8 cellular contexts compared by ENCODE assay signal in genomic region chrX:47145408-47146120, GRCh38. TPM values are rescaled to one million over a fixed set of nuclear protein-coding genes. Genes with fewer than 3 reads are reported as not detected.
DNase-seq lines count a peak whose midpoint lies in the region; ATAC-seq, FAIRE-seq and TF ChIP-seq lines count a peak whose summit lies in the region.

No MANE protein-coding gene starts in this region.

- POLR2A ChIA-PET in endothelial cell of umbilical vein (lab: Charles Lee) = interaction anchor here (0.6 to 1.6 kb wide), 2 partner anchors 10 to 386 kb away, joined by 3 to 4 read pairs; no protein-coding TSS in a partner anchor
- POLR2A ChIA-PET in naive thymus-derived CD4-positive, alpha-beta T cell (lab: Charles Lee) = interaction anchor here (0.8 to 2.8 kb wide), 12 partner anchors 11 to 1812 kb away, joined by 3 to 33 read pairs (median 3); partner anchors contain the start of genes CDK16, ELK1, OTUD5 and USP11

- intact Hi-C loops in endothelial cell of umbilical vein (cut with micrococcal nuclease) (loop anchor here (1.0 kb wide), 1 partner anchor 16 kb away; no protein-coding TSS in a partner anchor), posterior vena cava (cut with DNase I) (no loop called here)
- intact Hi-C loops in naive thymus-derived CD4-positive, alpha-beta T cell (cut with micrococcal nuclease) = loop anchor here (1.0 to 10.0 kb wide), 12 partner anchors 16 to 879 kb away; partner anchors contain the start of genes RP2 (in 2 of the 2), UXT (in 2 of the 2), ZNF674 (in 2 of the 2) and CDK16 (in 1 of the 2)

- no peak for TF ChIP-seq CTCF in RWPE2 (IDR thresholded peaks at IDR 0.05; ENCODE audit: poor library complexity, severe bottlenecking)
- no peak for TF ChIP-seq CTCF in endothelial cell of umbilical vein (IDR thresholded peaks at IDR 0.05; ENCODE audit: extremely low read depth in 1 of 2, insufficient read depth in 1 of 2, low read depth in 1 of 2, low read length in 2 of 2)

- peak overlapping the region; percentile 93 to 99 (median 96) for H3K27ac Mint-ChIP-seq in naive thymus-derived CD4-positive, alpha-beta T cell

- peak overlapping the region; percentile 92 to 99 (median 96) for H3K4me3 Mint-ChIP-seq in naive thymus-derived CD4-positive, alpha-beta T cell

- H3K36me3 Mint-ChIP-seq in naive thymus-derived CD4-positive, alpha-beta T cell = peaks cover 0 to 33% (median 26%) of the 10 kb centered on the region in 5 donors

- FAIRE-seq in endothelial cell of umbilical vein (lab: Jason Lieb, UNC) = peak; percentile 54

- peak overlapping the region; percentile 87 for H3K4me2 ChIP-seq in endothelial cell of umbilical vein (ENCODE audit: insufficient read depth, low read length)

- peaks cover 10% of the 10 kb centered on the region; the same call in 1 of the 2 replicates for H3K36me3 ChIP-seq in RWPE2 (ENCODE audit: low read depth)
- H3K36me3 ChIP-seq in endothelial cell of umbilical vein (ENCODE audit: control insufficient read depth in 2 of 2, extremely low read depth in 1 of 2, insufficient read depth in 2 of 2, low read length in 2 of 2) = peaks cover 0 to 7% of the 10 kb centered on the region in 2 experiments
- H3K36me3 ChIP-seq in naive thymus-derived CD4-positive, alpha-beta T cell (ENCODE audit: control insufficient read depth in 2 of 3, insufficient read depth in 3 of 3, low read length in 3 of 3) = peaks cover 0 to 21% (median 0%) of the 10 kb centered on the region in 3 experiments

- H4K20me1 ChIP-seq in endothelial cell of umbilical vein (replicated peaks; ENCODE audit: control insufficient read depth, extremely low read depth, insufficient read depth, low read length) = no peaks in the 10 kb centered on the region

- no peaks in the 10 kb centered on the region for H3K9me3 ChIP-seq in RWPE2 (ENCODE audit: severe bottlenecking)
- H3K9me3 ChIP-seq in endothelial cell of umbilical vein (replicated peaks; ENCODE audit: control insufficient read depth, insufficient read depth, low read length) = no peaks in the 10 kb centered on the region
- no peaks in the 10 kb centered on the region for H3K9me3 ChIP-seq in naive thymus-derived CD4-positive, alpha-beta T cell (ENCODE audit: control insufficient read depth in 2 of 3, low read length in 3 of 3)

- H3K4me1 ChIP-seq in RWPE2 (ENCODE audit: insufficient read depth, poor library complexity, severe bottlenecking) (no peaks in the 10 kb centered on the region), endothelial cell of umbilical vein (ENCODE audit: control insufficient read depth, extremely low read depth, insufficient read depth, low read length) (peaks cover 17% of the 10 kb centered on the region)
- H3K4me1 ChIP-seq in naive thymus-derived CD4-positive, alpha-beta T cell (ENCODE audit: control insufficient read depth in 2 of 2, insufficient read depth in 2 of 2, low read length in 2 of 2) = peaks cover 6 to 12% of the 10 kb centered on the region in 2 donors

- H3K4me3 ChIP-seq in RWPE2 (ENCODE audit: severe bottlenecking) (peak overlapping the region; percentile 94), endothelial cell of umbilical vein (replicated peaks in 1 of 3; ENCODE audit: insufficient read depth in 1 of 3, low read depth in 1 of 3, low read length in 3 of 3) (peak overlapping the region; percentile 81 to 92 (median 84))
- H3K4me3 ChIP-seq in naive thymus-derived CD4-positive, alpha-beta T cell (ENCODE audit: low read length) = peak overlapping the region; percentile 77

- H3K4me1 Mint-ChIP-seq in naive thymus-derived CD4-positive, alpha-beta T cell = peaks cover 3 to 41% (median 26%) of the 10 kb centered on the region in 7 donors

- DNase-seq in NK-92 treated with Interleukin-12 subunit alpha and Interleukin-12 subunit beta, amount 100 ng/mL, for 24 hours (lab: John Stamatoyannopoulos, UW) = peak; percentile 57
- DNase-seq in NK-92 (lab: John Stamatoyannopoulos, UW; ENCODE audit: unreplicated experiment) (no peak), RWPE2 (ENCODE audit: low spot score) (no peak), endothelial cell of umbilical vein (ENCODE audit: low read depth, low spot score) (no peak), posterior vena cava (ENCODE audit: low spot score) (no peak), NCI-H1048 (lab: John Stamatoyannopoulos, UW) (no peak)
- peak in 2 of 9 donors; percentile 39 to 40 for DNase-seq in naive thymus-derived CD4-positive, alpha-beta T cell

- H3K27ac ChIP-seq in RWPE2 (ENCODE audit: poor library complexity, severe bottlenecking) = peak overlapping the region; percentile 72
- peak overlapping the region; percentile 70 for H3K27ac ChIP-seq in endothelial cell of umbilical vein (ENCODE audit: insufficient read depth, low read depth, low read length)
- peak overlapping the region; percentile 94 for H3K27ac ChIP-seq in naive thymus-derived CD4-positive, alpha-beta T cell (ENCODE audit: low read depth, low read length)

- H3K9me1 ChIP-seq in endothelial cell of umbilical vein (replicated peaks; ENCODE audit: control insufficient read depth, extremely low read depth, insufficient read depth, low read length) = no peaks in the 10 kb centered on the region

- H3K27me3 Mint-ChIP-seq in naive thymus-derived CD4-positive, alpha-beta T cell = no peaks in the 10 kb centered on the region

- H3K9me3 Mint-ChIP-seq in naive thymus-derived CD4-positive, alpha-beta T cell = peaks cover 0 to 6% (median 0%) of the 10 kb centered on the region in 11 donors

- dilution Hi-C loops in endothelial cell of umbilical vein (cut with MboI; ENCODE audit: extremely low pct_ligation_motif_present, low sequenced_read_pairs) = no loop called here

- no peak for TF ChIP-seq POLR2A in endothelial cell of umbilical vein (IDR thresholded peaks at IDR 0.05; ENCODE audit: low read depth, low read length)

- H2AFZ ChIP-seq in endothelial cell of umbilical vein (ENCODE audit: low read depth, low read length) = no peak overlapping the region

- H3K27me3 ChIP-seq in RWPE2 (ENCODE audit: insufficient read depth, poor library complexity, severe bottlenecking) (no peaks in the 10 kb centered on the region), endothelial cell of umbilical vein (ENCODE audit: control insufficient read depth in 2 of 2, insufficient read depth in 2 of 2, low read length in 2 of 2) (no peaks in the 10 kb centered on the region)
- H3K27me3 ChIP-seq in naive thymus-derived CD4-positive, alpha-beta T cell (ENCODE audit: control insufficient read depth in 2 of 2, insufficient read depth in 2 of 2, low read length in 2 of 2) = no peaks in the 10 kb centered on the region

- ATAC-seq in HG02840 (IDR thresholded peaks at IDR 0.05; ENCODE audit: low FRiP score, unreplicated experiment) (peak; percentile 8), RWPE2 (ENCODE audit: low read depth) (peak; percentile 26)
- ATAC-seq in naive thymus-derived CD4-positive, alpha-beta T cell = peak; percentile 15

- peak overlapping the region; percentile 86 for H3K9ac ChIP-seq in endothelial cell of umbilical vein (replicated peaks; ENCODE audit: extremely low read depth, insufficient read depth, low read length)

- CTCF ChIA-PET in endothelial cell of umbilical vein (lab: Charles Lee) = interaction anchor here (0.9 to 1.3 kb wide), 3 partner anchors 11 to 72 kb away, joined by 3 to 11 read pairs (median 4); no protein-coding TSS in a partner anchor
- CTCF ChIA-PET in naive thymus-derived CD4-positive, alpha-beta T cell (lab: Charles Lee) = interaction anchor here (0.6 to 1.8 kb wide), 4 partner anchors 16 to 213 kb away, joined by 3 to 4 read pairs (median 3); no protein-coding TSS in a partner anchor

- H3K79me2 ChIP-seq in endothelial cell of umbilical vein (ENCODE audit: control insufficient read depth, insufficient read depth, low read length) = peaks cover 63% of the 10 kb centered on the region

- BruUV-seq in endothelial cell of umbilical vein (replicated peaks; lab: Mats Ljungman, UMichigan) = no TSS peak

RNA-seq across cellular contexts. Expression of gene RBM10, which starts 0.5 kb away (rescaled TPM):
- total RNA-seq in endothelial cell of umbilical vein = 49.6 and 51.5 TPM in 2 replicates
- 37.3 and 38.2 TPM in 2 replicates for polyA plus RNA-seq in endothelial cell of umbilical vein
- polyA plus RNA-seq in endothelial cell of umbilical vein (2011; cell fraction: cytosol; rRNA removed) = 34.6 and 38.1 TPM in 2 replicates
- polyA plus RNA-seq in endothelial cell of umbilical vein (2011; cell fraction: nucleus; rRNA removed) = 57.3 and 60.5 TPM in 2 replicates
- polyA plus RNA-seq in endothelial cell of umbilical vein (2012) = 29.9 and 31.9 TPM in 2 replicates
- polyA minus RNA-seq in endothelial cell of umbilical vein = 27.3 and 34.4 TPM in 2 replicates
- 43.2 TPM for polyA minus RNA-seq in endothelial cell of umbilical vein (2011; cell fraction: cytosol; rRNA and poly(A)+ RNA removed)
- polyA minus RNA-seq in endothelial cell of umbilical vein (2011; cell fraction: nucleus; rRNA and poly(A)+ RNA removed) = 13.8 and 19.1 TPM in 2 replicates
- total RNA-seq in naive thymus-derived CD4-positive, alpha-beta T cell = 10 to 100 TPM; 31.8 to 55.6 (median 47.6) TPM
- polyA plus RNA-seq in naive thymus-derived CD4-positive, alpha-beta T cell = 10 to 100 TPM; 24.6 to 36.4 TPM
- 10 to 100 TPM; 17.8 to 20.8 TPM for total RNA-seq in posterior vena cava

RNA-seq across cellular contexts. Expression of gene NDUFB11, which starts 1.1 kb away (rescaled TPM):
- total RNA-seq in endothelial cell of umbilical vein = 65.2 and 79.8 TPM in 2 replicates
- 88.0 and 110 TPM in 2 replicates for polyA plus RNA-seq in endothelial cell of umbilical vein
- 71.6 and 73.6 TPM in 2 replicates for polyA plus RNA-seq in endothelial cell of umbilical vein (2011; cell fraction: cytosol; rRNA removed)
- 19.5 and 26.8 TPM in 2 replicates for polyA plus RNA-seq in endothelial cell of umbilical vein (2011; cell fraction: nucleus; rRNA removed)
- polyA plus RNA-seq in endothelial cell of umbilical vein (2012) = 49.1 and 77.0 TPM in 2 replicates
- 39.8 and 42.4 TPM in 2 replicates for polyA minus RNA-seq in endothelial cell of umbilical vein
- polyA minus RNA-seq in endothelial cell of umbilical vein (2011; cell fraction: cytosol; rRNA and poly(A)+ RNA removed) = 154 TPM
- polyA minus RNA-seq in endothelial cell of umbilical vein (2011; cell fraction: nucleus; rRNA and poly(A)+ RNA removed) = 5.5 and 6.3 TPM in 2 replicates
- total RNA-seq in naive thymus-derived CD4-positive, alpha-beta T cell = 10 to 100 TPM; 51.3 to 92.5 (median 55.2) TPM
- 100 to 1,000 TPM; 152 to 162 TPM for polyA plus RNA-seq in naive thymus-derived CD4-positive, alpha-beta T cell
- 10 to 100 TPM; 35.7 to 44.0 TPM for total RNA-seq in posterior vena cava

RNA-seq across cellular contexts. Expression of gene UBA1, which starts 48.1 kb away (rescaled TPM):
- total RNA-seq in endothelial cell of umbilical vein = 236 and 237 TPM in 2 replicates
- 297 and 332 TPM in 2 replicates for polyA plus RNA-seq in endothelial cell of umbilical vein
- 210 and 248 TPM in 2 replicates for polyA plus RNA-seq in endothelial cell of umbilical vein (2011; cell fraction: cytosol; rRNA removed)
- polyA plus RNA-seq in endothelial cell of umbilical vein (2011; cell fraction: nucleus; rRNA removed) = 286 and 313 TPM in 2 replicates
- 238 and 242 TPM in 2 replicates for polyA plus RNA-seq in endothelial cell of umbilical vein (2012)
- polyA minus RNA-seq in endothelial cell of umbilical vein = 304 and 332 TPM in 2 replicates
- polyA minus RNA-seq in endothelial cell of umbilical vein (2011; cell fraction: cytosol; rRNA and poly(A)+ RNA removed) = 209 TPM
- polyA minus RNA-seq in endothelial cell of umbilical vein (2011; cell fraction: nucleus; rRNA and poly(A)+ RNA removed) = 90.1 and 104 TPM in 2 replicates
- 100 to 1,000 TPM in 4 of 5 experiments, 10 to 100 TPM in 1; 98.0 to 183 (median 118) TPM for total RNA-seq in naive thymus-derived CD4-positive, alpha-beta T cell
- 100 to 1,000 TPM; 145 to 187 TPM for polyA plus RNA-seq in naive thymus-derived CD4-positive, alpha-beta T cell
- total RNA-seq in posterior vena cava = 100 to 1,000 TPM; 151 to 179 TPM

Comparison
In these comparisons a context has a peak if more than half of its experiments do, and no peak if none do; other contexts are left out.
1. intact Hi-C loops: an anchor here in endothelial cell of umbilical vein (1.0 kb wide) and naive thymus-derived CD4-positive, alpha-beta T cell (1.0 to 10.0 kb wide); none called in posterior vena cava.